ENCODE assay signal across 2 cellular contexts in genomic region chr12:14893471-14894250, GRCh38.
TF ChIP-seq lines count a peak whose summit lies in the region.

No MANE protein-coding gene starts in this region.

TF ChIP-seq in GM23338, 12 proteins besides CTCF, POLR2A, EP300 and RAD21:
- TF ChIP-seq STAT1 (IDR thresholded peaks at IDR 0.05; ENCODE audit: unreplicated experiment) (no peak), ZNF114 (CRISPR knock-in tag; IDR thresholded peaks at IDR 0.05) (no peak), ZNF331 (CRISPR knock-in tag; IDR thresholded peaks at IDR 0.05; ENCODE audit: low read depth) (no peak), REST (IDR thresholded peaks at IDR 0.05; ENCODE audit: unreplicated experiment) (no peak), POLR2AphosphoS5 (IDR thresholded peaks at IDR 0.05; ENCODE audit: low read depth) (no peak), EZH2phosphoT487 (IDR thresholded peaks at IDR 0.05; ENCODE audit: unreplicated experiment) (no peak), JUNB (IDR thresholded peaks at IDR 0.05; ENCODE audit: unreplicated experiment) (no peak), ETS1 (IDR thresholded peaks at IDR 0.05) (no peak), NANOG (IDR thresholded peaks at IDR 0.05; ENCODE audit: borderline replicate concordance) (no peak), ZNF462 (CRISPR knock-in tag; IDR thresholded peaks at IDR 0.05) (no peak), EZH2 (IDR thresholded peaks at IDR 0.05; ENCODE audit: low read depth, unreplicated experiment) (no peak), CREB1 (CRISPR knock-in tag; IDR thresholded peaks at IDR 0.05; ENCODE audit: low read depth) (no peak)

TF ChIP-seq in H1, 55 proteins besides CTCF, POLR2A, EP300 and RAD21:
- no peak for TF ChIP-seq TEAD4 (IDR thresholded peaks at IDR 0.05; ENCODE audit: low read depth, low read length)
